In the genomic region with DNA sequence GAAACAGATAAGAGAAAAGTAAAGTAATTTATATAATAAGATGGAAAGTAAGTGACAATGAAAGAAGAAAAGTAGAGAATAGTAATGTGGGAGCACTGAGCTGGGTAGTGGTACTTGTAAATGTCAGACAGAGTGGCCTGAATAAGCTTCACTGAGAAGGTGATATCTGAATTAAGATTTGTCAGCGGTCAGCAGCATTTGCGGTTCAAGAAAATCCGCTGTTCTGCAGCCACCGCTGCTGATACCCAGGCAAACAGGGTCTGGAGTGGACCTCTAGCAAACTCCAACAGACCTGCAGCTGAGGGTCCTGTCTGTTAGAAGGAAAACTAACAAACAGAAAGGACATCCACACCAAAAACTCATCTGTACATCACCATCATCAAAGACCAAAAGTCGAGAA, we compare ENCODE assay signal across 1 cellular context. TPM values are rescaled to one million over a fixed set of nuclear protein-coding genes. Genes with fewer than 3 reads are reported as not detected.
"Had no signal": no experiment of that assay in that cellular context is flagged by ENCODE, and none has a peak within 500 bp of the region (broad histone marks: within the 10 kb centered on the region; RNA-seq: fewer than 3 reads in every experiment).

No MANE protein-coding gene starts in this region.

RNA-seq across cellular contexts. Expression of gene TTC39A, which starts 55.9 kb away (rescaled TPM):
- total RNA-seq: GM23248 had no signal
